Comparison of ENCODE assay signal across 9 cellular contexts in the genomic region with DNA sequence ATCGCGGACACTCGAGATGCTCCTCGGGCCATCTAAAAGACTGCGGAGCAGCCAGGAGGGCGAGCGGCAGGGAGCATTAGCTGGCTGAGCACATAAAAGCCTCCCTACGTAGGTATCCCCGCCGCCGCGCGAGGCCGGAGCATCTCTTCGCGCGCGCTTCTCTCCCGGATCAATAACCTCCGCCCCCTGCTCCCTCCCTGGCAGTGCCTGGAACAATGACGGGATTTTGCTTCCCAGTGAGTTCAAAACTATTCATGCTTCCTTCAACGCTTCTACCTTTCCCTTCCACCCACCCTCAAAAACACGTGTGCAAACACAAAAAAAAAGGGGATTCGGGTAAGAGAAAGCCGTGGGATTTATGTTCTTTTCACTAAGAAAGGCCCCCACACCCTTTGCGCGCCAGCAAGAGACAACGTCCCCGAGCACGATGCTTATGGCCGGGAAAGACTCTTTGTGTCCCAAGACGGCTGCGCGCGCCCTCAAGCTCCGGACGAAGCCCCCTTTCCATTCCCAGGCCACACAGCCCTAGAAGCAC. TPM values are rescaled to one million over a fixed set of nuclear protein-coding genes. Genes with fewer than 3 reads are reported as not detected.
A peak's percentile ranks its signal among the peaks of the same experiment; 100 is the strongest.
DNase-seq lines count a peak whose midpoint lies in the region; ATAC-seq and TF ChIP-seq lines count a peak whose summit lies in the region.
"Had no signal": no experiment of that assay in that cellular context is flagged by ENCODE, and none has a peak within 500 bp of the region (broad histone marks: within the 10 kb centered on the region; RNA-seq: fewer than 3 reads in every experiment).

No MANE protein-coding gene starts in this region.

- 0% methylated on average over 37 of the region's 37 CpGs for WGBS in SK-N-SH (ENCODE audit: low lambda C conversion rate)

- no peaks in the 10 kb centered on the region for H3K9me3 Mint-ChIP-seq in Calu3 (ENCODE audit: low read depth, unreplicated experiment)

- peaks cover 23% of the 10 kb centered on the region for H3K36me3 Mint-ChIP-seq in Calu3 (ENCODE audit: insufficient read depth, unreplicated experiment)

- no peaks in the 10 kb centered on the region for H3K27me3 Mint-ChIP-seq in Calu3 (ENCODE audit: unreplicated experiment)

- TF ChIP-seq EP300 in SK-N-SH (IDR thresholded peaks at IDR 0.05; ENCODE audit: borderline replicate concordance in 1 of 2, low read depth in 1 of 2, low read length in 1 of 2): no peak

- peak overlapping the region; percentile 90 for H3K4me2 ChIP-seq in SK-N-SH
- H3K4me2 ChIP-seq: KMS-11 had no signal

- H3K4me1 ChIP-seq in SK-N-SH (ENCODE audit: control insufficient read depth in 1 of 2, insufficient read depth in 2 of 2, low read depth in 1 of 2, low read length in 1 of 2) (no peaks in the 10 kb centered on the region; a peak in 2 of 4 replicates), iPS-15b (ENCODE audit: control insufficient read depth, insufficient read depth, low read length) (no peaks in the 10 kb centered on the region)

- CTCF ChIA-PET in Calu3 (lab: Charles Lee): interaction anchor here (0.9 to 2.4 kb wide), 2 partner anchors 11 to 67 kb away, joined by 3 to 11 read pairs; no protein-coding TSS in a partner anchor
- CTCF ChIA-PET in SK-N-SH (lab: Yijun Ruan, JAX): interaction anchor here (0.7 to 8.8 kb wide), 14 partner anchors 8 to 169 kb away, joined by 3 to 94 read pairs (median 3); no protein-coding TSS in a partner anchor

- DNase-seq in Calu3 (peak; percentile 56), HuH-7 (ENCODE audit: low spot score) (peak; percentile 70), SK-N-SH (peak; percentile 79), astrocyte of the hippocampus (ENCODE audit: low read depth, low spot score) (peak; percentile 66), skeletal muscle cell (ENCODE audit: low read depth) (no peak)

- peak overlapping the region; percentile 93; the same call in 1 of the 2 replicates for H2AFZ ChIP-seq in SK-N-SH (ENCODE audit: low read depth)

- BruUV-seq in Calu3 (replicated peaks; lab: Mats Ljungman, UMichigan): no TSS peak

- H3K27ac Mint-ChIP-seq in Calu3 (ENCODE audit: unreplicated experiment): no peak overlapping the region

- no peaks in the 10 kb centered on the region for H3K9me3 ChIP-seq in SK-N-SH
- H3K9me3 ChIP-seq in iPS-15b (ENCODE audit: control insufficient read depth, insufficient read depth, low read length): no peaks in the 10 kb centered on the region

- TF ChIP-seq CTCF in Calu3 (IDR thresholded peaks at IDR 0.05; ENCODE audit: unreplicated experiment) (no peak), SK-N-SH (IDR thresholded peaks at IDR 0.05) (no peak)

- no peaks in the 10 kb centered on the region for H3K4me1 Mint-ChIP-seq in Calu3 (ENCODE audit: low read depth, unreplicated experiment)

- peak overlapping the region; percentile 91 for H3K9ac ChIP-seq in SK-N-SH
- peak overlapping the region; percentile 76 for H3K9ac ChIP-seq in iPS-15b (ENCODE audit: low read depth, low read length)
- H3K9ac ChIP-seq: KMS-11 had no signal

- POLR2A ChIA-PET in SK-N-SH (lab: Yijun Ruan, JAX): interaction anchor here (1.2 to 2.3 kb wide), 5 partner anchors 12 to 136 kb away, joined by 3 to 22 read pairs (median 13); a partner anchor contains a TSS

- H3K79me2 ChIP-seq in SK-N-SH (ENCODE audit: insufficient read depth): peaks cover 39% of the 10 kb centered on the region

- H4K20me1 ChIP-seq in SK-N-SH (ENCODE audit: insufficient read depth): no peaks in the 10 kb centered on the region

- intact Hi-C loops in Calu3 (cut with micrococcal nuclease; ENCODE audit: unreplicated experiment): loop anchor here (5.0 kb wide), 1 partner anchor 65 kb away; no protein-coding TSS in a partner anchor

- no peaks in the 10 kb centered on the region for H3K9me2 ChIP-seq in SK-N-SH

- peaks cover 21 to 26% of the 10 kb centered on the region in 2 experiments for H3K36me3 ChIP-seq in SK-N-SH (replicated peaks in 1 of 2; ENCODE audit: control insufficient read depth in 1 of 2, insufficient read depth in 2 of 2, low read length in 1 of 2)
- H3K36me3 ChIP-seq in iPS-15b (ENCODE audit: control insufficient read depth, insufficient read depth, low read length): peaks cover 7% of the 10 kb centered on the region

- peak overlapping the region; percentile 65 to 84 for H3K4me3 ChIP-seq in SK-N-SH (ENCODE audit: low read depth in 2 of 2, low read length in 1 of 2)
- peak overlapping the region; percentile 84 for H3K4me3 ChIP-seq in iPS-15b (ENCODE audit: low read depth, low read length)
- H3K4me3 ChIP-seq in skeletal muscle cell (ENCODE audit: low read depth, low read length): peak overlapping the region; percentile 75

- TF ChIP-seq RAD21 in SK-N-SH (IDR thresholded peaks at IDR 0.05; ENCODE audit: low read length): no peak

- H3F3A ChIP-seq in SK-N-SH (replicated peaks; ENCODE audit: insufficient read depth): peaks cover 18% of the 10 kb centered on the region

- ATAC-seq in GM21360 (IDR thresholded peaks at IDR 0.05; ENCODE audit: unreplicated experiment): no peak
- ATAC-seq in GM21576 (IDR thresholded peaks at IDR 0.05; ENCODE audit: unreplicated experiment): no peak

- peak overlapping the region; percentile 79 to 80 for H3K27ac ChIP-seq in SK-N-SH (ENCODE audit: low read depth in 2 of 2, low read length in 1 of 2)
- H3K27ac ChIP-seq: KMS-11 had no signal

- peak overlapping the region; percentile 80 for H3K4me3 Mint-ChIP-seq in Calu3 (ENCODE audit: low read depth, unreplicated experiment)

- H3K27me3 ChIP-seq in SK-N-SH (ENCODE audit: insufficient read depth): no peaks in the 10 kb centered on the region
- peaks cover 22% of the 10 kb centered on the region for H3K27me3 ChIP-seq in iPS-15b (ENCODE audit: control insufficient read depth, insufficient read depth, low read length)

TF ChIP-seq in SK-N-SH, 30 proteins besides CTCF, POLR2A, EP300 and RAD21 (continues in another document):
- TF ChIP-seq, protein P1, sequence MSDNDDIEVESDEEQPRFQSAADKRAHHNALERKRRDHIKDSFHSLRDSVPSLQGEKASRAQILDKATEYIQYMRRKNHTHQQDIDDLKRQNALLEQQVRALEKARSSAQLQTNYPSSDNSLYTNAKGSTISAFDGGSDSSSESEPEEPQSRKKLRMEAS (IDR thresholded peaks at IDR 0.05; ENCODE audit: low read depth): peak; percentile 7; the same call in 1 of the 2 replicates
- TF ChIP-seq EZH2phosphoT487 (IDR thresholded peaks at IDR 0.05; ENCODE audit: borderline replicate concordance, low read depth) (no peak), TCF12 (IDR thresholded peaks at IDR 0.05) (no peak), MEF2A (IDR thresholded peaks at IDR 0.05; ENCODE audit: borderline replicate concordance, low read depth) (no peak), SIN3A (IDR thresholded peaks at IDR 0.05; ENCODE audit: borderline replicate concordance, low read depth, low read length) (peak; percentile 37; the same call in 1 of the 2 replicates), YY1 (IDR thresholded peaks at IDR 0.05; ENCODE audit: low read depth) (no peak), GABPA (IDR thresholded peaks at IDR 0.05; ENCODE audit: low read depth) (no peak), ELF1 (IDR thresholded peaks at IDR 0.05) (no peak), POLR2AphosphoS5 (IDR thresholded peaks at IDR 0.05; ENCODE audit: low read depth, low read length) (no peak; the same call in 1 of the 2 replicates), RCOR1 (IDR thresholded peaks at IDR 0.05; ENCODE audit: low read length) (no peak), RXRA (IDR thresholded peaks at IDR 0.05; ENCODE audit: borderline replicate concordance, low read depth) (no peak), FOXM1 (IDR thresholded peaks at IDR 0.05; ENCODE audit: low read depth) (no peak), GATA2 (CRISPR knock-in tag; IDR thresholded peaks at IDR 0.05) (no peak), FOXJ3 (CRISPR knock-in tag; IDR thresholded peaks at IDR 0.05) (no peak), JUND (IDR thresholded peaks at IDR 0.05) (no peak)
- TF ChIP-seq, protein P2, sequence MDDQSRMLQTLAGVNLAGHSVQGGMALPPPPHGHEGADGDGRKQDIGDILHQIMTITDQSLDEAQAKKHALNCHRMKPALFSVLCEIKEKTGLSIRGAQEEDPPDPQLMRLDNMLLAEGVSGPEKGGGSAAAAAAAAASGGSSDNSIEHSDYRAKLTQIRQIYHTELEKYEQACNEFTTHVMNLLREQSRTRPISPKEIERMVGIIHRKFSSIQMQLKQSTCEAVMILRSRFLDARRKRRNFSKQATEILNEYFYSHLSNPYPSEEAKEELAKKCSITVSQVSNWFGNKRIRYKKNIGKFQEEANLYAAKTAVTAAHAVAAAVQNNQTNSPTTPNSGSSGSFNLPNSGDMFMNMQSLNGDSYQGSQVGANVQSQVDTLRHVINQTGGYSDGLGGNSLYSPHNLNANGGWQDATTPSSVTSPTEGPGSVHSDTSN (IDR thresholded peaks at IDR 0.05): no peak
- TF ChIP-seq, protein P3, sequence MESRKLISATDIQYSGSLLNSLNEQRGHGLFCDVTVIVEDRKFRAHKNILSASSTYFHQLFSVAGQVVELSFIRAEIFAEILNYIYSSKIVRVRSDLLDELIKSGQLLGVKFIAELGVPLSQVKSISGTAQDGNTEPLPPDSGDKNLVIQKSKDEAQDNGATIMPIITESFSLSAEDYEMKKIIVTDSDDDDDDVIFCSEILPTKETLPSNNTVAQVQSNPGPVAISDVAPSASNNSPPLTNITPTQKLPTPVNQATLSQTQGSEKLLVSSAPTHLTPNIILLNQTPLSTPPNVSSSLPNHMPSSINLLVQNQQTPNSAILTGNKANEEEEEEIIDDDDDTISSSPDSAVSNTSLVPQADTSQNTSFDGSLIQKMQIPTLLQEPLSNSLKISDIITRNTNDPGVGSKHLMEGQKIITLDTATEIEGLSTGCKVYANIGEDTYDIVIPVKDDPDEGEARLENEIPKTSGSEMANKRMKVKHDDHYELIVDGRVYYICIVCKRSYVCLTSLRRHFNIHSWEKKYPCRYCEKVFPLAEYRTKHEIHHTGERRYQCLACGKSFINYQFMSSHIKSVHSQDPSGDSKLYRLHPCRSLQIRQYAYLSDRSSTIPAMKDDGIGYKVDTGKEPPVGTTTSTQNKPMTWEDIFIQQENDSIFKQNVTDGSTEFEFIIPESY (IDR thresholded peaks at IDR 0.05; ENCODE audit: borderline replicate concordance, low read depth): no peak

RNA-seq across cellular contexts. Expression of a gene that starts 0.9 kb away (rescaled TPM):
- total RNA-seq in Calu3 (2022): 49.9 and 58.0 TPM in 2 replicates
- polyA plus RNA-seq in SK-N-SH (2012; rRNA removed): 92.3 and 97.7 TPM in 2 replicates
- polyA plus RNA-seq in SK-N-SH (2012; cell fraction: cytosol; rRNA removed): 90.2 and 92.4 TPM in 2 replicates
- polyA plus RNA-seq in SK-N-SH (2012; cell fraction: nucleus; rRNA removed): 130 and 200 TPM in 2 replicates

RNA-seq across cellular contexts. Expression of a gene that starts 28.5 kb away (rescaled TPM):
- 973 and 1,004 TPM in 2 replicates for total RNA-seq in Calu3 (2022)
- 2,465 and 2,693 TPM in 2 replicates for polyA plus RNA-seq in SK-N-SH (2012; rRNA removed)
- 2,233 and 2,530 TPM in 2 replicates for polyA plus RNA-seq in SK-N-SH (2012; cell fraction: cytosol; rRNA removed)
- polyA plus RNA-seq in SK-N-SH (2012; cell fraction: nucleus; rRNA removed): 1,335 and 1,473 TPM in 2 replicates
